1 cellular context compared by ENCODE assay signal in genomic region chr6:31740397-31741223, GRCh38.
TF ChIP-seq lines count a peak whose summit lies in the region.

No MANE protein-coding gene starts in this region.

TF ChIP-seq in endothelial cell of umbilical vein, 7 proteins besides CTCF, POLR2A, EP300 and RAD21:
- TF ChIP-seq MYC (IDR thresholded peaks at IDR 0.05; ENCODE audit: low read depth, low read length) (no peak), GATA2 (IDR thresholded peaks at IDR 0.05; ENCODE audit: insufficient read depth, insufficient read length, low read depth, low read length) (no peak), POLR2AphosphoS5 (IDR thresholded peaks at IDR 0.05; ENCODE audit: insufficient read depth, low read depth, low read length) (no peak), JUN (IDR thresholded peaks at IDR 0.05; ENCODE audit: borderline replicate concordance, insufficient read depth, insufficient read length, low read depth) (no peak), MAX (IDR thresholded peaks at IDR 0.05; ENCODE audit: insufficient read depth, insufficient read length) (no peak), EZH2 (IDR thresholded peaks at IDR 0.05; ENCODE audit: borderline replicate concordance, low read depth, low read length, severe bottlenecking) (no peak), FOS (IDR thresholded peaks at IDR 0.05; ENCODE audit: borderline replicate concordance, insufficient read depth, low read length) (no peak)
